ENCODE assay signal across 21 cellular contexts in the genomic region with DNA sequence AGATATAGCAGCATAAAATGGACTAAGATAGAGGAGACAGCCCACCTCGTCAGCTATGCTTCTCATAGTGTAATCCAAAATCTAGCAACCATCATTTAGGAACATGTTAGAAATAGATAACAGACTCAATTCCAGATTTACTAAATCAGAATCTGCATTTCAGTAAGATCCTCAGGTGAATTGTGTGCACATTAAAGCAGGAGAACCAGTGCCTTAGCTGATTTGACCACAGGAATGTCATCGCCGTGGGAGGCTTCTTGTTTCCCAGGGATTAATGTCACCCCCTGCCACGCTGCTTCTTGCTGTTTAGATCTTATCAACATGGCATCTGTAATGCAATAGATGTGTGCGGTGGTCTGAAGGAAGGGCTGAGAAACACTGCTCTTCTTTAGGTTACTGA.
DNase-seq lines count a peak whose midpoint lies in the region; ATAC-seq, FAIRE-seq and TF ChIP-seq lines count a peak whose summit lies in the region.
"Had no signal": no experiment of that assay in that cellular context is flagged by ENCODE, and none has a peak within 500 bp of the region (broad histone marks: within the 10 kb centered on the region; RNA-seq: fewer than 3 reads in every experiment).

No MANE protein-coding gene starts in this region.

- no peak for TF ChIP-seq CTCF in GM10266 (IDR thresholded peaks at IDR 0.05; ENCODE audit: control insufficient read depth, insufficient read depth, low read depth, missing control alignments)

- ATAC-seq in GM21423 (IDR thresholded peaks at IDR 0.05; ENCODE audit: unreplicated experiment): no peak
- ATAC-seq: activated CD8-positive, alpha-beta memory T cell treated with anti-CD3 and anti-CD28 coated beads, Interleukin-2, amount 10 ng/mL, durations not matched to agents 7 days and 5 days; lower lobe of right lung; right cardiac atrium; upper lobe of right lung had no signal

- DNase-seq in HT1080 (ENCODE audit: low read depth) (peak; percentile 70), RCC 7860 (ENCODE audit: low spot score) (peak; percentile 45), ecto neural progenitor cell (ENCODE audit: low spot score) (peak; percentile 51), non-pigmented ciliary epithelial cell (ENCODE audit: low read depth) (peak; percentile 28), AG08395 (ENCODE audit: low spot score) (no peak), GM10266 (ENCODE audit: extremely low spot score) (no peak)
- DNase-seq in activated CD4-positive, CD25-positive, alpha-beta regulatory T cell (lab: John Stamatoyannopoulos, UW): no peak
- DNase-seq: activated CD4-positive, alpha-beta T cell treated with anti-CD3 and anti-CD28 coated beads for 48 hours; activated CD8-positive, alpha-beta memory T cell treated with anti-CD3 and anti-CD28 coated beads, Interleukin-2, amount 10 ng/mL, durations not matched to agents 7 days and 5 days; activated naive CD8-positive, alpha-beta T cell treated with anti-CD3 and anti-CD28 coated beads, Interleukin-2, amount 10 ng/mL, durations not matched to agents 7 days and 5 days; COR-L47; IMR-90; lower lobe of right lung; MV-4-11; NCI-H187 treated with DMSO at 0.1 percent for 48 hours; occipital lobe; right cardiac atrium; T-helper 1 cell; upper lobe of right lung had no signal

- no peak for FAIRE-seq in RCC 7860 (lab: Jason Lieb, UNC)
- FAIRE-seq: endothelial cell of umbilical vein had no signal

Comparison
In these comparisons a context has a peak if more than half of its experiments do, and no peak if none do; other contexts are left out.
1. DNase-seq: peak in HT1080 (single experiment), RCC 7860 (single experiment), ecto neural progenitor cell (single experiment) and non-pigmented ciliary epithelial cell (single experiment); none in activated CD4-positive, CD25-positive, alpha-beta regulatory T cell (0 of 4), AG08395 (single experiment) and GM10266 (single experiment).